14 cellular contexts compared by ENCODE assay signal in the genomic region with DNA sequence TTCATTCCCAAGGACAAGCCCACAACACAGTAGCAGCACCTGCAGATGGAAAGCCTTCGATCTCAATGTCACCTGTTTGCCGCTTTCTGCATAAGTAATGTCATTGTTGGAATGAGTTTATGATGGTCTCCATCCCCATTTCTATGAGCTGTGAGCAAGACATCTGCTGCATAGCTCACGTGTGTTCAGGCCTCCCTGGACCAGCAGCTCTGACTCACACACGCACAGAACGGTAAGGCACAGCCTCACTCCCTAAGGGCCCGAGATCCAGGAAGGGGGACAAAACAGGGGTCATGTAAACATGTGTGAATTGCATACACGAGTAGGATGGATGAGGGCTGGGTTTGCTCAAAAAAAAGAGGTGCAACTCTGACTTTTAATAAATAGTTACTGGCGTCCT.
"Had no signal": no experiment of that assay in that cellular context is flagged by ENCODE, and none has a peak within 500 bp of the region (broad histone marks: within the 10 kb centered on the region; RNA-seq: fewer than 3 reads in every experiment).

No MANE protein-coding gene starts in this region.

- ATAC-seq: activated CD4-positive, alpha-beta T cell treated with anti-CD3 and anti-CD28 coated beads for 36 hours; gastrocnemius medialis; WTC11 had no signal

- H3K27me3 ChIP-seq: uterus had no signal

- H3K27ac ChIP-seq: gastrocnemius medialis, left ventricle myocardium inferior, tibial artery, uterus had no signal

- H3K27ac Mint-ChIP-seq: activated CD4-positive, alpha-beta memory T cell treated with anti-CD3 and anti-CD28 coated beads for 36 hours; activated CD4-positive, alpha-beta T cell treated with anti-CD3 and anti-CD28 coated beads for 36 hours; activated naive CD8-positive, alpha-beta T cell; nephron progenitor cell; T-helper 2 cell treated with Interferon-gamma antibody and Interleukin-4, amounts not matched to agents 5 μg/mL and 100 μg/mL, for 36 hours; WTC11 had no signal

- DNase-seq: activated CD4-positive, alpha-beta memory T cell treated with anti-CD3 and anti-CD28 coated beads for 36 hours; activated CD4-positive, alpha-beta T cell treated with anti-CD3 and anti-CD28 coated beads for 36 hours; central memory CD4-positive, alpha-beta T cell; left ventricle myocardium inferior; mammary epithelial cell; nephron progenitor cell; stimulated activated CD4-positive, alpha-beta T cell treated with anti-CD3 and anti-CD28 coated beads, Interleukin-2, amount 100 ng/mL, for 24 hours; stimulated activated naive CD4-positive, alpha-beta T cell treated with Interleukin-2 at 50 U/mL for 16 hours; tibial artery; uterus had no signal

- H3K36me3 Mint-ChIP-seq: activated CD4-positive, alpha-beta memory T cell treated with anti-CD3 and anti-CD28 coated beads for 36 hours; activated naive CD8-positive, alpha-beta T cell; WTC11 had no signal

- H3K4me3 ChIP-seq: gastrocnemius medialis, tibial artery, uterus had no signal

- H3K4me1 ChIP-seq: gastrocnemius medialis, uterus had no signal

- H3K4me3 Mint-ChIP-seq: activated CD4-positive, alpha-beta memory T cell treated with anti-CD3 and anti-CD28 coated beads for 36 hours; activated CD4-positive, alpha-beta T cell treated with anti-CD3 and anti-CD28 coated beads for 36 hours; activated naive CD8-positive, alpha-beta T cell; nephron progenitor cell; T-helper 2 cell treated with Interferon-gamma antibody and Interleukin-4, amounts not matched to agents 5 μg/mL and 100 μg/mL, for 36 hours; WTC11 had no signal

- H3K9me3 Mint-ChIP-seq: activated CD4-positive, alpha-beta memory T cell treated with anti-CD3 and anti-CD28 coated beads for 36 hours; T-helper 2 cell treated with Interferon-gamma antibody and Interleukin-4, amounts not matched to agents 5 μg/mL and 100 μg/mL, for 36 hours; WTC11 had no signal

- H3K36me3 ChIP-seq: gastrocnemius medialis, left ventricle myocardium inferior, tibial artery, uterus had no signal

- H3K4me1 Mint-ChIP-seq: activated CD4-positive, alpha-beta T cell treated with anti-CD3 and anti-CD28 coated beads for 36 hours had no signal

- H3K9me3 ChIP-seq: gastrocnemius medialis, left ventricle myocardium inferior, tibial artery, uterus had no signal
